ENCODE assay signal across 11 cellular contexts in the genomic region with DNA sequence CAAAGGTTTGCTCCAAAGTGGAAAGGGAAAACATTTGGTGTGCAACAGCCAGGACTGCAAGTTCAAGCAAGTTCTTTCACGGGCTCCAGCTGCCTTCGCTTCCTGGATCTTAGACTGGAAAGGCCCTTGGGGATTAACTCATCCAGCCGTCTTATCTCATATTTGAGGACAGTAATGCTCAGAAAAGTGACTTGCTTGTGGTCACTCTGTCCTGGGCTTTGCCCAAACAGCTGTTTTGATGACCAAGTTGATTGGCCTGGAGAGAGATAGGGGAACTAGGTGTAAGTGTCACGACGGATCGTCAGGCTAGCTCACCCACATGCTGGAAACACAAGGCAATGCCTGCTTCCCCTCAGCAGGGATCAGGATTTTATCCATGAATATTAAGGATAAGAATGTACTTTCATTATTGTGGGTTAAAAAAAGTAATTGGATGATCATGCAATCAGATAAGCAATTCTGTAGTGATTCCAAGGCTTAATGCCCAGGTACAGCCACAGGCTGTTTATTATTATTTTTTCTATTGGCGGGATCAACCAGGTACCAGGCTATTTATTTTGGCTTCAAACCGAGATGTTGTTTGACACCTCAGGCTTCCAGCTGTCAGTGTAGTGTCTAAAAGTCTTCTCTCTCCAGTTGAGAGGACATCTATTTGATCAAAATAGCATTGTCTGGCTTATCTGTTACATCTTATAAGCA.
DNase-seq lines count a peak whose midpoint lies in the region; ATAC-seq and TF ChIP-seq lines count a peak whose summit lies in the region.
"Had no signal": no experiment of that assay in that cellular context is flagged by ENCODE, and none has a peak within 500 bp of the region (broad histone marks: within the 10 kb centered on the region; RNA-seq: fewer than 3 reads in every experiment).

No MANE protein-coding gene starts in this region.

- no peaks in the 10 kb centered on the region for H3K4me1 Mint-ChIP-seq in activated T-cell treated with anti-CD3 and anti-CD28 coated beads, Interleukin-2, amount 50 U/mL, for 24 hours (ENCODE audit: low read depth)

- dilution Hi-C loops in mammary epithelial cell (cut with HindIII; ENCODE audit: low sequenced_read_pairs): no loop called here

- H3K27ac ChIP-seq in mammary epithelial cell (ENCODE audit: insufficient read depth, low read depth, low read length): peak overlapping the region; percentile 55
- H3K27ac ChIP-seq in thymus (ENCODE audit: low read depth): peak overlapping the region; percentile 58
- no peak overlapping the region for H3K27ac ChIP-seq in neuronal stem cell (replicated peaks; ENCODE audit: low read length)

- no peaks in the 10 kb centered on the region for H3K36me3 Mint-ChIP-seq in activated T-cell treated with anti-CD3 and anti-CD28 coated beads, Interleukin-2, amount 50 U/mL, for 24 hours (ENCODE audit: low read depth)

- H3K4me3 Mint-ChIP-seq in activated T-cell treated with anti-CD3 and anti-CD28 coated beads, Interleukin-2, amount 50 U/mL, for 24 hours: no peak overlapping the region
- H3K4me3 Mint-ChIP-seq: T-helper 1 cell treated with Interleukin-12 subunit alpha and Interleukin-12 subunit beta and Interleukin-4 antibody, amounts not matched to agents 30 μg/mL and 1 μg/mL, for 36 hours had no signal

- H2BK120ac ChIP-seq in neuronal stem cell (ENCODE audit: low read depth, low read length): no peak overlapping the region

- H3K9ac ChIP-seq in mammary epithelial cell (ENCODE audit: insufficient read depth, low read length) (no peak overlapping the region), neuronal stem cell (ENCODE audit: low read depth, low read length, poor library complexity) (no peak overlapping the region)

- no peak overlapping the region for H3K4ac ChIP-seq in neuronal stem cell (ENCODE audit: low read length)

- H3K27ac Mint-ChIP-seq in activated T-cell treated with anti-CD3 and anti-CD28 coated beads, Interleukin-2, amount 50 U/mL, for 24 hours: no peak overlapping the region
- H3K27ac Mint-ChIP-seq: T-helper 1 cell treated with Interleukin-12 subunit alpha and Interleukin-12 subunit beta and Interleukin-4 antibody, amounts not matched to agents 30 μg/mL and 1 μg/mL, for 36 hours had no signal

- H3K4me1 ChIP-seq in mammary epithelial cell (ENCODE audit: insufficient read depth, low read length) (peaks cover 16% of the 10 kb centered on the region), thymus (ENCODE audit: control insufficient read depth, insufficient read depth, low read length) (no peaks in the 10 kb centered on the region), neuronal stem cell (ENCODE audit: control insufficient read depth in 2 of 2, insufficient read depth in 1 of 2, low read depth in 1 of 2, low read length in 2 of 2) (peaks cover 3 to 4% of the 10 kb centered on the region in 2 donors)

- no peaks in the 10 kb centered on the region for H3K27me3 ChIP-seq in mammary epithelial cell (ENCODE audit: insufficient read depth, low read length)
- H3K27me3 ChIP-seq in thymus (ENCODE audit: control insufficient read depth, insufficient read depth): no peaks in the 10 kb centered on the region
- H3K27me3 ChIP-seq in neuronal stem cell (ENCODE audit: control insufficient read depth in 3 of 3, insufficient read depth in 3 of 3, low read depth in 1 of 3, low read length in 3 of 3): no peaks in the 10 kb centered on the region

- no peaks in the 10 kb centered on the region for H4K20me1 ChIP-seq in mammary epithelial cell (ENCODE audit: insufficient read depth, low read length)

- H3K79me1 ChIP-seq in neuronal stem cell (ENCODE audit: low read depth, low read length): peaks cover 2% of the 10 kb centered on the region

- no peak for ATAC-seq in HG02852 (IDR thresholded peaks at IDR 0.05; ENCODE audit: unreplicated experiment)
- ATAC-seq in GM21423 (IDR thresholded peaks at IDR 0.05; ENCODE audit: unreplicated experiment): no peak

- no peaks in the 10 kb centered on the region for H3K79me2 ChIP-seq in mammary epithelial cell (ENCODE audit: insufficient read depth, low read length)

- in situ Hi-C loops in mammary epithelial cell (cut with MboI; ENCODE audit: low sequenced_read_pairs in 2 of 2): no loop called here

- H2BK12ac ChIP-seq in neuronal stem cell (ENCODE audit: low read length): no peak overlapping the region

- CTCF ChIA-PET in mammary epithelial cell (lab: Charles Lee; ENCODE audit: low non-redundant PET): no interaction called here

- H3K18ac ChIP-seq in neuronal stem cell (ENCODE audit: low read length): no peak overlapping the region

- no peaks in the 10 kb centered on the region for H3K9me3 Mint-ChIP-seq in activated T-cell treated with anti-CD3 and anti-CD28 coated beads, Interleukin-2, amount 50 U/mL, for 24 hours
- H3K9me3 Mint-ChIP-seq: T-helper 1 cell treated with Interleukin-12 subunit alpha and Interleukin-12 subunit beta and Interleukin-4 antibody, amounts not matched to agents 30 μg/mL and 1 μg/mL, for 36 hours had no signal

- H3K4me3 ChIP-seq in mammary epithelial cell (replicated peaks in 1 of 3; ENCODE audit: insufficient read depth in 1 of 3, low read depth in 2 of 3, low read length in 3 of 3) (no peak overlapping the region), thymus (ENCODE audit: low read length) (no peak overlapping the region), neuronal stem cell (ENCODE audit: low read length in 2 of 2) (no peak overlapping the region)

- no peaks in the 10 kb centered on the region for H3K27me3 Mint-ChIP-seq in activated T-cell treated with anti-CD3 and anti-CD28 coated beads, Interleukin-2, amount 50 U/mL, for 24 hours

- H3K36me3 ChIP-seq in mammary epithelial cell (ENCODE audit: insufficient read depth, low read length): no peaks in the 10 kb centered on the region
- H3K36me3 ChIP-seq in thymus (ENCODE audit: control insufficient read depth, insufficient read depth): no peaks in the 10 kb centered on the region
- no peaks in the 10 kb centered on the region for H3K36me3 ChIP-seq in neuronal stem cell (replicated peaks in 1 of 2; ENCODE audit: control insufficient read depth in 2 of 2, insufficient read depth in 2 of 2, low read length in 2 of 2)

- peak overlapping the region; percentile 69 for H3K4me2 ChIP-seq in mammary epithelial cell (ENCODE audit: insufficient read depth, low read depth, low read length)
- H3K4me2 ChIP-seq in neuronal stem cell (ENCODE audit: insufficient read depth, low read length, poor library complexity, severe bottlenecking): no peak overlapping the region

- no peak overlapping the region for H4K8ac ChIP-seq in neuronal stem cell (ENCODE audit: low read depth, low read length)

- H2AK5ac ChIP-seq in neuronal stem cell (ENCODE audit: low read depth, low read length): no peak overlapping the region

- H3K9me3 ChIP-seq in mammary epithelial cell (replicated peaks; ENCODE audit: insufficient read depth, low read length): no peaks in the 10 kb centered on the region
- H3K9me3 ChIP-seq in thymus (ENCODE audit: control insufficient read depth): no peaks in the 10 kb centered on the region
- no peaks in the 10 kb centered on the region for H3K9me3 ChIP-seq in neuronal stem cell (replicated peaks in 1 of 2; ENCODE audit: control insufficient read depth in 2 of 2, insufficient read depth in 1 of 2, low read depth in 1 of 2, low read length in 2 of 2)

- intact Hi-C loops in mammary epithelial cell (cut with micrococcal nuclease): loop anchor here (2.0 kb wide), 1 partner anchor 30 kb away; no protein-coding TSS in a partner anchor

- TF ChIP-seq CTCF in mammary epithelial cell (conservative IDR thresholded peaks at IDR 0.05 in 1 of 2, IDR thresholded peaks at IDR 0.05 in 1 of 2; ENCODE audit: extremely low read depth in 1 of 2, insufficient read depth in 1 of 2, low read depth in 1 of 2, low read length in 2 of 2): no peak

- DNase-seq in NCI-H2029 (lab: John Stamatoyannopoulos, UW) (peak; percentile 65), mammary epithelial cell (peak; percentile 82), left kidney (ENCODE audit: low read depth, low spot score) (peak; percentile 31), neuronal stem cell (ENCODE audit: low spot score) (no peak)
- DNase-seq in activated T-cell treated with anti-CD3 and anti-CD28 coated beads, Interleukin-2, amount 50 U/mL, for 24 hours: no peak
- DNase-seq: activated T-cell treated with anti-CD3 and anti-CD28 coated beads, Interleukin-2, amount 50 U/mL, for 48 hours; effector CD4-positive, alpha-beta T cell had no signal

- no peak overlapping the region for H2BK15ac ChIP-seq in neuronal stem cell (ENCODE audit: low read length)

- BruUV-seq in mammary epithelial cell (replicated peaks; lab: Mats Ljungman, UMichigan): no TSS peak

- 4% methylated on average over 8 of the region's 8 CpGs for WGBS in mammary epithelial cell (ENCODE audit: low coverage, missing lambda C conversion rate)
- WGBS in thymus: 93% methylated on average over 8 of the region's 8 CpGs
- WGBS in neuronal stem cell (ENCODE audit: extremely low coverage in 2 of 2, insufficient read length in 2 of 2, insufficient replicate concordance in 1 of 2), 2 donors: no CpG with 5 or more reads among the region's 8 CpGs

- H3K23ac ChIP-seq in neuronal stem cell (ENCODE audit: low read depth, low read length, poor library complexity): no peak overlapping the region

- H4K91ac ChIP-seq in neuronal stem cell (ENCODE audit: low read depth, low read length, poor library complexity): no peak overlapping the region

- no peak overlapping the region for H2BK5ac ChIP-seq in neuronal stem cell (ENCODE audit: low read length)

- peak overlapping the region; percentile 85 for H2AFZ ChIP-seq in mammary epithelial cell (ENCODE audit: low read depth, low read length)
- no peak overlapping the region for H2AFZ ChIP-seq in neuronal stem cell (ENCODE audit: low read length)

- H3K14ac ChIP-seq in neuronal stem cell (ENCODE audit: low read length): no peak overlapping the region

Comparison
In these comparisons a context has a peak if more than half of its experiments do, and no peak if none do; other contexts are left out.
1. DNase-seq: peak in NCI-H2029 (single experiment), mammary epithelial cell (single experiment) and left kidney (single experiment); none in activated T-cell treated with anti-CD3 and anti-CD28 coated beads, Interleukin-2, amount 50 U/mL, for 24 hours (single experiment) and neuronal stem cell (single experiment).